12 cellular contexts compared by ENCODE assay signal in the genomic region with DNA sequence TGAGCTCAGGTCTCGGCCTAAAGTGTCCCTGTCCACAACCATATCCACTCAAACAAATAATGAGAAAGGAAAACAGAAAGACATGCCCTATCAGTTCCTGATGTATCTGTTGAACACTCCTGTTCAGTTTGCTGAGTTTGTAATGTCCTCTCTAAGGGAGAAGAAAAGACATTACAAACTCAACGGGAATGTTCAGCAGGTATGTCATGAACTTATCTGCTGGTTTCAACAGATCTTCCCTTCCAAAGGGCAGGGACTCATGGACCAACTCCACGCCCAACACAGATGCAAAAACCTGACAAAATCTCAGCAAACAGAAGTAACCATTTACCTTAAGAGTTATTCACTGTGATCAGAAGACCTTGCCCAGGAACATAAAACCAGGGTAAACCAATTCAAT. TPM values are rescaled to one million over a fixed set of nuclear protein-coding genes. Genes with fewer than 3 reads are reported as not detected.
A peak's percentile ranks its signal among the peaks of the same experiment; 100 is the strongest.
DNase-seq lines count a peak whose midpoint lies in the region; ATAC-seq and TF ChIP-seq lines count a peak whose summit lies in the region.
"Had no signal": no experiment of that assay in that cellular context is flagged by ENCODE, and none has a peak within 500 bp of the region (broad histone marks: within the 10 kb centered on the region; RNA-seq: fewer than 3 reads in every experiment).

No MANE protein-coding gene starts in this region.

- no peak overlapping the region for H2AFZ ChIP-seq in smooth muscle cell (ENCODE audit: low read depth)
- H2AFZ ChIP-seq: GM23338 had no signal

- H3F3A ChIP-seq in DOHH2 (ENCODE audit: control insufficient read depth, insufficient read depth), result peaks cover 15% of the 10 kb centered on the region
- no peaks in the 10 kb centered on the region for H3F3A ChIP-seq in smooth muscle cell (ENCODE audit: low read depth)

- H3K27me3 ChIP-seq in DOHH2 (ENCODE audit: control insufficient read depth, low read length), result no peaks in the 10 kb centered on the region
- H3K27me3 ChIP-seq in layer of hippocampus (ENCODE audit: control insufficient read depth, insufficient read depth, low read length), result no peaks in the 10 kb centered on the region
- no peaks in the 10 kb centered on the region for H3K27me3 ChIP-seq in smooth muscle cell (ENCODE audit: low read depth)
- H3K27me3 ChIP-seq: esophagus muscularis mucosa had no signal

- no peak for ATAC-seq in T-helper 17 cell
- no peak for ATAC-seq in GM18505 (IDR thresholded peaks at IDR 0.05; ENCODE audit: unreplicated experiment)
- ATAC-seq: GM23338 had no signal

- no peak for TF ChIP-seq POLR2A in GM18505 (IDR thresholded peaks at IDR 0.05; ENCODE audit: borderline replicate concordance, extremely low read depth, insufficient read depth, insufficient read length)

- no peaks in the 10 kb centered on the region for H3K36me3 Mint-ChIP-seq in T-helper 17 cell (ENCODE audit: low read depth)

- H3K4me2 ChIP-seq in DOHH2 (ENCODE audit: low read length) (peak overlapping the region; percentile 100), smooth muscle cell (no peak overlapping the region)
- H3K4me2 ChIP-seq: GM23338 had no signal

- peaks cover 94% of the 10 kb centered on the region for H3K4me1 ChIP-seq in DOHH2 (ENCODE audit: control insufficient read depth, low read length)
- peaks cover 3% of the 10 kb centered on the region for H3K4me1 ChIP-seq in smooth muscle cell (ENCODE audit: low read depth)

- peak overlapping the region; percentile 76 for H3K4me3 ChIP-seq in DOHH2 (ENCODE audit: low read length)
- H3K4me3 ChIP-seq in smooth muscle cell, result no peak overlapping the region
- H3K4me3 ChIP-seq: esophagus muscularis mucosa, GM23338 had no signal

- H3K9me3 ChIP-seq in DOHH2 (ENCODE audit: control insufficient read depth, insufficient read depth, low read length) (no peaks in the 10 kb centered on the region), T-helper 17 cell (ENCODE audit: control insufficient read depth, low read length, poor library complexity, severe bottlenecking) (no peaks in the 10 kb centered on the region), smooth muscle cell (replicated peaks; ENCODE audit: low read depth) (no peaks in the 10 kb centered on the region)
- H3K9me3 ChIP-seq: esophagus muscularis mucosa had no signal

- no peak overlapping the region for H3K9ac ChIP-seq in smooth muscle cell (ENCODE audit: low read depth)

- DNase-seq in T-helper 17 cell, result no peak
- no peak for DNase-seq in smooth muscle cell (lab: John Stamatoyannopoulos, UW; ENCODE audit: unreplicated experiment)
- DNase-seq in hypothalamus (lab: John Stamatoyannopoulos, UW), result no peak
- DNase-seq in glomerular visceral epithelial cell (ENCODE audit: extremely low spot score), result no peak
- no peak for DNase-seq in HUDEP-2 (lab: John Stamatoyannopoulos, UW; ENCODE audit: unreplicated experiment in 76 of 76)
- DNase-seq: NCI-H187; NK-92 treated with Interleukin-12 subunit alpha and Interleukin-12 subunit beta, amount 100 ng/mL, for 24 hours had no signal

- no peak overlapping the region for H3K4me3 Mint-ChIP-seq in T-helper 17 cell
- H3K4me3 Mint-ChIP-seq: GM23338 had no signal

- TF ChIP-seq CTCF in DOHH2 (IDR thresholded peaks at IDR 0.05; ENCODE audit: low read depth, low read length, poor library complexity, severe bottlenecking), result no peak
- no peak for TF ChIP-seq CTCF in smooth muscle cell (IDR thresholded peaks at IDR 0.05; ENCODE audit: borderline replicate concordance, insufficient read depth, poor library complexity, severe bottlenecking)

- H4K20me1 ChIP-seq in DOHH2 (ENCODE audit: control insufficient read depth, insufficient read depth, low read depth, low read length) (0 out of 2 replicates have a peak, but pooled peaks cover 5% of the 10 kb centered on the region), smooth muscle cell (ENCODE audit: low read depth) (peaks cover 100% of the 10 kb centered on the region)

- peaks cover 100% of the 10 kb centered on the region for H3K79me2 ChIP-seq in DOHH2 (ENCODE audit: control insufficient read depth, low read length)
- H3K79me2 ChIP-seq in smooth muscle cell (ENCODE audit: low read depth), result peaks cover 94% of the 10 kb centered on the region

- no peaks in the 10 kb centered on the region for H3K9me2 ChIP-seq in DOHH2 (replicated peaks; ENCODE audit: control insufficient read depth, low read length)

- H3K27ac ChIP-seq in DOHH2 (ENCODE audit: low read depth, low read length) (peak overlapping the region; percentile 96), layer of hippocampus (ENCODE audit: low read depth, low read length) (peak overlapping the region; percentile 49), smooth muscle cell (ENCODE audit: low read depth) (peak overlapping the region; percentile 34)

- peak overlapping the region; percentile 83 for H3K27ac Mint-ChIP-seq in T-helper 17 cell
- H3K27ac Mint-ChIP-seq: GM23338 had no signal

- H3K36me3 ChIP-seq in DOHH2 (ENCODE audit: control insufficient read depth, low read length), result no peaks in the 10 kb centered on the region
- H3K36me3 ChIP-seq in smooth muscle cell (ENCODE audit: low read depth), result no peaks in the 10 kb centered on the region
- H3K36me3 ChIP-seq: esophagus muscularis mucosa had no signal

- peaks cover 60% of the 10 kb centered on the region for H3K4me1 Mint-ChIP-seq in T-helper 17 cell

- no peaks in the 10 kb centered on the region for H3K27me3 Mint-ChIP-seq in T-helper 17 cell

- WGBS in smooth muscle cell (ENCODE audit: low lambda C conversion rate), result 93% methylated on average over 3 of the region's 3 CpGs

RNA-seq across cellular contexts. Expression of a gene that starts 23.7 kb away (rescaled TPM):
- 10 to 100 TPM; 22.9 to 34.0 TPM for total RNA-seq in T-helper 17 cell
- 29.1 and 32.2 TPM in 2 replicates for total RNA-seq in smooth muscle cell
- 27.5 and 28.1 TPM in 2 replicates for polyA plus RNA-seq in smooth muscle cell

Comparison
In these comparisons a context has a peak if more than half of its experiments do, and no peak if none do; other contexts are left out.
1. H3K27ac ChIP-seq: peak in every context shown above with its lines; median percentile 96 in DOHH2; 49 in layer of hippocampus; 34 in smooth muscle cell.